11 cellular contexts compared by ENCODE assay signal in the genomic region with DNA sequence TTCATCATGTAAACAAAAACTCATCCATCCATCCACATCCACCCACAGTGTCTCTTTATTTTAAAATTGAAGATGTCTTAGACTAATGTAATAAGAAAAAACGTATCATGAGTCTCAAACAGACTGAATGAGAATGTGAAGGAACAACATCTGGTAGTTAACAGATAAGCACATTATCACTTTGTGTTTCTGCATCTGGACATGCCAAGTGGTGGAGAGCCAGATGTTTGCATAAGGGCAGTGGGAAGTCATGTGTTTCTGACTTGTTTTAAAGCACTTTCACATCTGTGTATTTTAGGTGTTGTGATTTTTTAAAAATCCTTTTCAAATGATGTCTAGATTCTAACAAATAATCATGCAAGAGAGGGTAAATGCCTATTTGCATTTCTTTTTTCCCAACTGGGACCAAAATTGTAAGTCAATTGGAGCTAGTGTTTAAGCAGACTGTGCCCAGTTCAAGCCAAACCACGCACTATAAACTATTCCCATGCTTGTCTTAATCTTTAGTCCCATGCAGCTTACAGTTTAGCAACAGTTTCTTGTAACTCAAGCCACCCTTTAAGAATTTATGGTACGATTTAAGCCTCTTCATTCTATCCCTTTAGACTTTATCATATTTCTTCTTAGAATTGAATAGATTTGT.
"Had no signal": no experiment of that assay in that cellular context is flagged by ENCODE, and none has a peak within 500 bp of the region (broad histone marks: within the 10 kb centered on the region; RNA-seq: fewer than 3 reads in every experiment).

No MANE protein-coding gene starts in this region.

- DNase-seq: activated CD4-positive, alpha-beta T cell treated with anti-CD3 and anti-CD28 coated beads for 48 hours; activated naive CD4-positive, alpha-beta T cell treated with anti-CD3 and anti-CD28 coated beads, Interleukin-2, amount 10 ng/mL, durations not matched to agents 7 days and 5 days; body of pancreas; left colon; sigmoid colon; stimulated activated CD4-positive, alpha-beta T cell treated with anti-CD3 and anti-CD28 coated beads, Interleukin-2, amount 100 ng/mL, for 48 hours; stimulated activated naive CD4-positive, alpha-beta T cell treated with Interleukin-2 at 50 U/mL for 16 hours; upper lobe of right lung had no signal

- H3K9me3 ChIP-seq: body of pancreas, prostate gland, upper lobe of right lung had no signal

- H3K36me3 ChIP-seq: heart left ventricle, prostate gland, sigmoid colon, suprapubic skin, upper lobe of right lung had no signal

- H3K4me3 ChIP-seq: body of pancreas, heart left ventricle, prostate gland, sigmoid colon, suprapubic skin, upper lobe of right lung had no signal

- H3K27me3 ChIP-seq: body of pancreas, heart left ventricle, sigmoid colon, suprapubic skin, upper lobe of right lung had no signal

- H3K27ac ChIP-seq: body of pancreas, heart left ventricle, prostate gland, sigmoid colon, suprapubic skin, upper lobe of right lung had no signal

- H3K4me1 ChIP-seq: body of pancreas, heart left ventricle, prostate gland, sigmoid colon, suprapubic skin, upper lobe of right lung had no signal
